Comparison of ENCODE assay signal across 8 cellular contexts in the genomic region with DNA sequence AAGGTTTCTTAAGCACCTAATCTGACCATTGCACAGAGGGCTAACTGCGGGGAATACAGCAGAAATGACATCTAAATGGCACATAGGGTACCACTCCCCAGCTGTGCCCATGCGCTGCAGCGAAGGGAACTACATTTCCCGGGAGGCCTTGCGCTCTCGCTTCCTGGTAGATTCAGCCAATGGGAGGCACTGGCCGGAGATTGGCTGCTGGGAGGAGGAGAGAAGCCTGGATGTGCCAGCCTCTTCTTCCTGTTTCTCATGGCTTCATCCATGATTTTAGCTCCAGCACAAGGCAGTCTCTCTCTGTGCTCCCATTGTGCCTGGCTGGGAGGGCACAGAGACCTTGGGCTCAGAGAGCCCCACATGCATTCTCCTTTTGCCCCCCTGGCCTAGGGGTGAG.
DNase-seq lines count a peak whose midpoint lies in the region; ATAC-seq and TF ChIP-seq lines count a peak whose summit lies in the region.

No MANE protein-coding gene starts in this region.

- intact Hi-C loops in IMR-90 (cut with micrococcal nuclease) (no loop called here), heart right ventricle (cut with DNase I) (loop anchor here in 1 of 10 donors (10.0 kb wide), 1 partner anchor 919 kb away; the partner anchor contains the start of gene CST9)

- no peaks in the 10 kb centered on the region for H3K4me1 ChIP-seq in IMR-90 (ENCODE audit: control insufficient read depth, insufficient read depth, low read length)
- H3K4me1 ChIP-seq in heart right ventricle = peaks cover 0 to 27% (median 13%) of the 10 kb centered on the region in 9 donors

- no peak overlapping the region for H3K4me2 ChIP-seq in IMR-90 (ENCODE audit: low read depth, low read length)

- no peak overlapping the region for H2AK5ac ChIP-seq in IMR-90 (ENCODE audit: low read depth, low read length)

- H3K18ac ChIP-seq in IMR-90 (ENCODE audit: low read depth, low read length) = no peak overlapping the region

- H2BK20ac ChIP-seq in IMR-90 (ENCODE audit: low read depth, low read length) = no peak overlapping the region

- no peak overlapping the region for H2BK5ac ChIP-seq in IMR-90 (ENCODE audit: low read depth, low read length, poor library complexity, severe bottlenecking)

- H3K27me3 ChIP-seq in IMR-90 (ENCODE audit: control insufficient read depth, insufficient read depth, low read length) (no peaks in the 10 kb centered on the region), heart right ventricle (peaks cover 0 to 14% (median 3%) of the 10 kb centered on the region in 7 donors)

- H2BK120ac ChIP-seq in IMR-90 (ENCODE audit: low read depth, low read length) = no peak overlapping the region

- H3K9me3 ChIP-seq in IMR-90 (ENCODE audit: control insufficient read depth, insufficient read depth, low read length) (no peaks in the 10 kb centered on the region), heart right ventricle (no peaks in the 10 kb centered on the region)

- H3K4ac ChIP-seq in IMR-90 (ENCODE audit: low read depth, low read length) = no peak overlapping the region

- no CpG with 5 or more reads among the region's 7 CpGs for WGBS in IMR-90 (ENCODE audit: extremely low coverage in 2 of 2, insufficient read length in 1 of 2), 2 experiments
- 41 to 42% methylated on average over 7 of the region's 7 CpGs for WGBS in heart right ventricle, 2 donors

- dilution Hi-C loops in IMR-90 (cut with HindIII; ENCODE audit: low sequenced_read_pairs, unreplicated experiment) = loop anchor here (10.0 kb wide), 1 partner anchor 341 kb away; no protein-coding TSS in a partner anchor

- H3K36me3 ChIP-seq in IMR-90 (ENCODE audit: control insufficient read depth, insufficient read depth, low read length) (no peaks in the 10 kb centered on the region), heart right ventricle (no peaks in the 10 kb centered on the region)

- H4K5ac ChIP-seq in IMR-90 (ENCODE audit: low read depth, low read length) = peak overlapping the region; percentile 94

- no peak overlapping the region for H2BK15ac ChIP-seq in IMR-90 (ENCODE audit: low read depth, low read length)

- no peak overlapping the region for H3K14ac ChIP-seq in IMR-90 (replicated peaks; ENCODE audit: low read depth, low read length)

- CTCF ChIA-PET in IMR-90 (lab: Yijun Ruan, JAX) = interaction anchor here (0.6 kb wide), 1 partner anchor 233 kb away, joined by 3 read pairs; no protein-coding TSS in a partner anchor

- DNase-seq in DMS53 (lab: John Stamatoyannopoulos, UW) (peak; percentile 82), IMR-90 (peak; percentile 61), heart right ventricle (peak; percentile 35 to 50), stromal cell of bone marrow (ENCODE audit: low read depth) (peak; percentile 42), GM19238 (ENCODE audit: insufficient read length, low spot score) (no peak)

- H4K91ac ChIP-seq in IMR-90 (ENCODE audit: insufficient read depth, low read depth, low read length) = no peak overlapping the region

- no peaks in the 10 kb centered on the region for H4K20me1 ChIP-seq in IMR-90 (ENCODE audit: insufficient read depth, low read length)

- no peaks in the 10 kb centered on the region for H3K79me1 ChIP-seq in IMR-90 (ENCODE audit: low read depth in 1 of 2, low read length in 2 of 2)

- BruUV-seq in IMR-90 (replicated peaks; lab: Mats Ljungman, UMichigan) = no TSS peak

- H3K4me3 ChIP-seq in IMR-90 (ENCODE audit: insufficient read depth, low read depth, low read length) (no peak overlapping the region), heart right ventricle (no peak overlapping the region)

- POLR2A ChIA-PET in IMR-90 (lab: Charles Lee; ENCODE audit: unreplicated experiment) = no interaction called here

- H4K8ac ChIP-seq in IMR-90 (ENCODE audit: low read depth in 2 of 2, low read length in 2 of 2) = peak overlapping the region; percentile 85 to 97

- no peak overlapping the region for H3K23ac ChIP-seq in IMR-90 (ENCODE audit: low read depth, low read length)

- H3K27ac ChIP-seq in IMR-90 (ENCODE audit: insufficient read depth, low read length) = no peak overlapping the region
- H3K27ac ChIP-seq in heart right ventricle = no peak overlapping the region

- no peak overlapping the region for H2AK9ac ChIP-seq in IMR-90 (replicated peaks; ENCODE audit: low read depth, low read length, poor library complexity)

- peak; percentile 94 for ATAC-seq in IMR-90 (ENCODE audit: low read depth)
- peak; percentile 94 for ATAC-seq in SK-N-SH treated with all-trans-retinoic acid at 6 μM for 48 hours
- peak in 7 of 8 donors; percentile 39 to 69 (median 62) for ATAC-seq in heart right ventricle
- ATAC-seq in GM18907 (IDR thresholded peaks at IDR 0.05; ENCODE audit: unreplicated experiment) = no peak
- no peak for ATAC-seq in HG03439 (IDR thresholded peaks at IDR 0.05; ENCODE audit: unreplicated experiment)

- TF ChIP-seq CTCF in IMR-90 (conservative IDR thresholded peaks at IDR 0.05; ENCODE audit: low read depth, low read length) (no peak), heart right ventricle (IDR thresholded peaks at IDR 0.05) (no peak)

- TF ChIP-seq POLR2A in IMR-90 (IDR thresholded peaks at IDR 0.05; ENCODE audit: low read depth, low read length) = no peak

- H3K9ac ChIP-seq in IMR-90 (ENCODE audit: low read depth, low read length) = no peak overlapping the region

- no peak overlapping the region for H3K56ac ChIP-seq in IMR-90 (ENCODE audit: extremely low read depth, insufficient read depth, low read length)

- peak overlapping the region; percentile 92 for H2AFZ ChIP-seq in IMR-90 (replicated peaks; ENCODE audit: low read length, poor library complexity)

- TF ChIP-seq RAD21 in IMR-90 (IDR thresholded peaks at IDR 0.05; ENCODE audit: low read length) = no peak

- H3K9me1 ChIP-seq in IMR-90 (ENCODE audit: insufficient read depth, low read length) = no peaks in the 10 kb centered on the region

- in situ Hi-C loops in IMR-90 (cut with MboI; ENCODE audit: low sequenced_read_pairs) = no loop called here

TF ChIP-seq in IMR-90, 13 proteins besides CTCF, POLR2A, EP300 and RAD21 (continues in another document):
- TF ChIP-seq RCOR1 (IDR thresholded peaks at IDR 0.05; ENCODE audit: insufficient replicate concordance, low read length) (no peak), MAFK (IDR thresholded peaks at IDR 0.05; ENCODE audit: low read depth, low read length) (no peak), ELK1 (IDR thresholded peaks at IDR 0.05; ENCODE audit: borderline replicate concordance, low read depth, low read length) (no peak), RFX5 (IDR thresholded peaks at IDR 0.05; ENCODE audit: low read depth, low read length) (no peak), SMC3 (IDR thresholded peaks at IDR 0.05; ENCODE audit: low read depth, low read length) (no peak), BHLHE40 (IDR thresholded peaks at IDR 0.05; ENCODE audit: low read depth, low read length) (no peak), NFE2L2 (IDR thresholded peaks at IDR 0.05; ENCODE audit: low read depth, low read length) (no peak), CEBPB (IDR thresholded peaks at IDR 0.05; ENCODE audit: low read depth, low read length) (no peak)
- TF ChIP-seq, protein P1, sequence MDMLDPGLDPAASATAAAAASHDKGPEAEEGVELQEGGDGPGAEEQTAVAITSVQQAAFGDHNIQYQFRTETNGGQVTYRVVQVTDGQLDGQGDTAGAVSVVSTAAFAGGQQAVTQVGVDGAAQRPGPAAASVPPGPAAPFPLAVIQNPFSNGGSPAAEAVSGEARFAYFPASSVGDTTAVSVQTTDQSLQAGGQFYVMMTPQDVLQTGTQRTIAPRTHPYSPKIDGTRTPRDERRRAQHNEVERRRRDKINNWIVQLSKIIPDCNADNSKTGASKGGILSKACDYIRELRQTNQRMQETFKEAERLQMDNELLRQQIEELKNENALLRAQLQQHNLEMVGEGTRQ (IDR thresholded peaks at IDR 0.05; ENCODE audit: low read depth, low read length) = no peak

TF ChIP-seq in SK-N-SH treated with all-trans-retinoic acid at 6 μM for 48 hours, 23 proteins besides CTCF, POLR2A, EP300 and RAD21:
- no peak for TF ChIP-seq ISL1 (CRISPR knock-in tag; IDR thresholded peaks at IDR 0.05)
- TF ChIP-seq ARNTL (CRISPR knock-in tag; IDR thresholded peaks at IDR 0.05; ENCODE audit: borderline replicate concordance, low read depth) = no peak

Comparison
In these comparisons a context has a peak if more than half of its experiments do, and no peak if none do; other contexts are left out.
1. ATAC-seq: peak in IMR-90 (single experiment), SK-N-SH treated with all-trans-retinoic acid at 6 μM for 48 hours (single experiment) and heart right ventricle (7 of 8); none in GM18907 (single experiment) and HG03439 (single experiment).